In genomic region chrX:72392816-72393800, GRCh38 we compare ENCODE assay signal across 19 cellular contexts.
"Had no signal": no experiment of that assay in that cellular context is flagged by ENCODE, and none has a peak within 500 bp of the region (broad histone marks: within the 10 kb centered on the region; RNA-seq: fewer than 3 reads in every experiment).

No MANE protein-coding gene starts in this region.

- H3K9me3 ChIP-seq: breast epithelium, thyroid gland had no signal

- H3K4me3 Mint-ChIP-seq: activated naive CD8-positive, alpha-beta T cell treated with anti-CD3 and anti-CD28 coated beads, Interleukin-2, amount 10 ng/mL, durations not matched to agents 7 days and 5 days; dendritic cell treated with granulocyte-macrophage colony-stimulating factor and Interleukin-4, amounts not matched to agents 40 ng/mL and 50 ng/mL, for 4 days; memory B cell; natural killer cell; stimulated activated effector memory CD8-positive, alpha-beta T cell treated with anti-CD3 and anti-CD28 coated beads, Interleukin-12 subunit alpha, Interleukin-12 subunit beta, amount 100 ng/mL, for 72 hours; WTC11 had no signal

- DNase-seq: activated CD4-positive, alpha-beta T cell treated with anti-CD3 and anti-CD28 coated beads for 48 hours; activated CD8-positive, alpha-beta memory T cell treated with anti-CD3 and anti-CD28 coated beads, Interleukin-2, amount 50 U/mL, for 48 hours; activated naive CD4-positive, alpha-beta T cell; activated naive CD8-positive, alpha-beta T cell treated with anti-CD3 and anti-CD28 coated beads, Interleukin-2, amount 10 ng/mL, durations not matched to agents 7 days and 5 days; anterior cingulate cortex; cerebellar nuclear complex; hippocampal formation; kidney; left ventricle myocardium superior; natural killer cell; stimulated activated CD4-positive, alpha-beta T cell treated with anti-CD3 and anti-CD28 coated beads, Interleukin-12 subunit alpha, Interleukin-12 subunit beta, amount 100 ng/mL, for 4 hours; T-helper 2 cell; thyroid gland had no signal

- H3K36me3 ChIP-seq: breast epithelium, thyroid gland had no signal

- H3K4me3 ChIP-seq: breast epithelium, thyroid gland had no signal

- H3K27me3 ChIP-seq: thyroid gland had no signal

- H3K27ac Mint-ChIP-seq: activated naive CD8-positive, alpha-beta T cell treated with anti-CD3 and anti-CD28 coated beads, Interleukin-2, amount 10 ng/mL, durations not matched to agents 7 days and 5 days; dendritic cell treated with granulocyte-macrophage colony-stimulating factor and Interleukin-4, amounts not matched to agents 40 ng/mL and 50 ng/mL, for 4 days; memory B cell; natural killer cell; stimulated activated effector memory CD8-positive, alpha-beta T cell treated with anti-CD3 and anti-CD28 coated beads, Interleukin-12 subunit alpha, Interleukin-12 subunit beta, amount 100 ng/mL, for 72 hours; WTC11 had no signal

- H3K36me3 Mint-ChIP-seq: activated naive CD8-positive, alpha-beta T cell treated with anti-CD3 and anti-CD28 coated beads, Interleukin-2, amount 10 ng/mL, durations not matched to agents 7 days and 5 days; natural killer cell; stimulated activated effector memory CD8-positive, alpha-beta T cell treated with anti-CD3 and anti-CD28 coated beads, Interleukin-12 subunit alpha, Interleukin-12 subunit beta, amount 100 ng/mL, for 72 hours; WTC11 had no signal

- H3K27me3 Mint-ChIP-seq: activated naive CD8-positive, alpha-beta T cell treated with anti-CD3 and anti-CD28 coated beads, Interleukin-2, amount 10 ng/mL, durations not matched to agents 7 days and 5 days; dendritic cell treated with granulocyte-macrophage colony-stimulating factor and Interleukin-4, amounts not matched to agents 40 ng/mL and 50 ng/mL, for 4 days; memory B cell had no signal

- H3K4me1 ChIP-seq: breast epithelium had no signal

- H3K4me1 Mint-ChIP-seq: activated naive CD8-positive, alpha-beta T cell treated with anti-CD3 and anti-CD28 coated beads, Interleukin-2, amount 10 ng/mL, durations not matched to agents 7 days and 5 days; memory B cell; natural killer cell; stimulated activated effector memory CD8-positive, alpha-beta T cell treated with anti-CD3 and anti-CD28 coated beads, Interleukin-12 subunit alpha, Interleukin-12 subunit beta, amount 100 ng/mL, for 72 hours had no signal

- H3K27ac ChIP-seq: breast epithelium, epithelial cell of prostate, thyroid gland had no signal

- H3K9me3 Mint-ChIP-seq: activated naive CD8-positive, alpha-beta T cell treated with anti-CD3 and anti-CD28 coated beads, Interleukin-2, amount 10 ng/mL, durations not matched to agents 7 days and 5 days; dendritic cell treated with granulocyte-macrophage colony-stimulating factor and Interleukin-4, amounts not matched to agents 40 ng/mL and 50 ng/mL, for 4 days; memory B cell; natural killer cell; stimulated activated effector memory CD8-positive, alpha-beta T cell treated with anti-CD3 and anti-CD28 coated beads, Interleukin-12 subunit alpha, Interleukin-12 subunit beta, amount 100 ng/mL, for 72 hours; WTC11 had no signal

- ATAC-seq: left ventricle myocardium superior; natural killer cell; stimulated activated effector memory CD8-positive, alpha-beta T cell treated with anti-CD3 and anti-CD28 coated beads, Interleukin-12 subunit alpha, Interleukin-12 subunit beta, amount 100 ng/mL, for 72 hours; WTC11 had no signal
